ENCODE assay signal across 9 cellular contexts in genomic region chr13:110559429-110559943, GRCh38. TPM values are rescaled to one million over a fixed set of nuclear protein-coding genes. Genes with fewer than 3 reads are reported as not detected.
DNase-seq lines count a peak whose midpoint lies in the region; ATAC-seq and TF ChIP-seq lines count a peak whose summit lies in the region.
"Had no signal": no experiment of that assay in that cellular context is flagged by ENCODE, and none has a peak within 500 bp of the region (broad histone marks: within the 10 kb centered on the region; RNA-seq: fewer than 3 reads in every experiment).

No MANE protein-coding gene starts in this region.

- no peak overlapping the region for H2AFZ ChIP-seq in SK-N-SH (ENCODE audit: low read depth)

- H3K4me3 Mint-ChIP-seq in endodermal cell: peak overlapping the region; percentile 80

- peaks cover 6% of the 10 kb centered on the region for H3K27me3 Mint-ChIP-seq in endodermal cell (ENCODE audit: insufficient read depth)

- H3K27me3 ChIP-seq in SK-N-SH (ENCODE audit: insufficient read depth) (no peaks in the 10 kb centered on the region), endodermal cell (ENCODE audit: control insufficient read depth, insufficient read depth, low read length, poor library complexity, severe bottlenecking) (no peaks in the 10 kb centered on the region)

- peaks cover 19% of the 10 kb centered on the region for H3K36me3 Mint-ChIP-seq in endodermal cell (ENCODE audit: low read depth)

- H3F3A ChIP-seq in SK-N-SH (replicated peaks; ENCODE audit: insufficient read depth): peaks cover 15% of the 10 kb centered on the region

- no peaks in the 10 kb centered on the region for H3K79me2 ChIP-seq in SK-N-SH (ENCODE audit: insufficient read depth)

- TF ChIP-seq EP300 in SK-N-SH (IDR thresholded peaks at IDR 0.05; ENCODE audit: borderline replicate concordance in 1 of 2, low read depth in 1 of 2, low read length in 1 of 2): no peak

- H3K36me3 ChIP-seq in SK-N-SH (replicated peaks in 1 of 2; ENCODE audit: control insufficient read depth in 1 of 2, insufficient read depth in 2 of 2, low read length in 1 of 2): no peaks in the 10 kb centered on the region
- peaks cover 11% of the 10 kb centered on the region for H3K36me3 ChIP-seq in endodermal cell (ENCODE audit: control insufficient read depth, insufficient read depth, low read length)
- H3K36me3 ChIP-seq in urinary bladder (ENCODE audit: insufficient read depth): no peaks in the 10 kb centered on the region

- H3K27ac Mint-ChIP-seq in endodermal cell: no peak overlapping the region

- TF ChIP-seq RAD21 in SK-N-SH (IDR thresholded peaks at IDR 0.05; ENCODE audit: low read length): no peak

- peaks cover 2% of the 10 kb centered on the region for H3K9me3 Mint-ChIP-seq in endodermal cell

- peaks cover 28% of the 10 kb centered on the region for H3K4me1 Mint-ChIP-seq in endodermal cell

- 0 out of 2 replicates have a peak overlapping the region, but pooled peaks have one; percentile 84 for H3K4me2 ChIP-seq in SK-N-SH

- no peaks in the 10 kb centered on the region for H3K9me2 ChIP-seq in SK-N-SH

- no peaks in the 10 kb centered on the region for H4K20me1 ChIP-seq in SK-N-SH (ENCODE audit: insufficient read depth)

- no peaks in the 10 kb centered on the region for H3K9me3 ChIP-seq in SK-N-SH
- H3K9me3 ChIP-seq in endodermal cell (ENCODE audit: control insufficient read depth, low read length): no peaks in the 10 kb centered on the region

- H3K4me1 ChIP-seq in SK-N-SH (ENCODE audit: control insufficient read depth in 1 of 2, insufficient read depth in 2 of 2, low read depth in 1 of 2, low read length in 1 of 2) (peaks cover 0 to 7% of the 10 kb centered on the region in 2 experiments; a peak in 1 of 4 replicates), endodermal cell (ENCODE audit: control insufficient read depth, insufficient read depth, low read length) (peaks cover 3% of the 10 kb centered on the region), urinary bladder (ENCODE audit: insufficient read depth) (no peaks in the 10 kb centered on the region)

- DNase-seq in SK-N-SH: no peak
- DNase-seq in endodermal cell: no peak
- DNase-seq in mucosa of gallbladder (ENCODE audit: low spot score): peak; percentile 73
- no peak for DNase-seq in stimulated activated CD4-positive, alpha-beta T cell treated with anti-CD3 and anti-CD28 coated beads, Interleukin-4, amount 100 ng/mL, for 24 hours
- DNase-seq: NCI-H748 treated with DMSO at 0.1 percent for 48 hours had no signal

- 96% methylated on average over 10 of the region's 15 CpGs for WGBS in SK-N-SH (ENCODE audit: low lambda C conversion rate)
- WGBS in endodermal cell (ENCODE audit: insufficient coverage in 1 of 2, insufficient read length in 1 of 2), 2 experiments: 83 to 87% methylated on average over 11 to 15 of the region's 15 CpGs
- WGBS in urinary bladder: 39% methylated on average over 15 of the region's 15 CpGs

- no peak for ATAC-seq in SK-N-SH treated with all-trans-retinoic acid at 6 μM for 48 hours
- ATAC-seq in HG03520 (IDR thresholded peaks at IDR 0.05; ENCODE audit: unreplicated experiment): no peak
- ATAC-seq in HG03196 (IDR thresholded peaks at IDR 0.05; ENCODE audit: unreplicated experiment): no peak

- no peak overlapping the region for H3K9ac ChIP-seq in SK-N-SH
- H3K9ac ChIP-seq in endodermal cell (ENCODE audit: extremely low read depth, low read length, poor library complexity, severe bottlenecking): no peak overlapping the region

- CTCF ChIA-PET in SK-N-SH (lab: Yijun Ruan, JAX): interaction anchor here (1.1 to 1.3 kb wide), 2 partner anchors 19 to 508 kb away, joined by 3 read pairs; no protein-coding TSS in a partner anchor

- no peak overlapping the region for H3K4me3 ChIP-seq in SK-N-SH (ENCODE audit: low read depth in 2 of 2, low read length in 1 of 2)
- peak overlapping the region; percentile 98 for H3K4me3 ChIP-seq in endodermal cell (ENCODE audit: low read length)
- H3K4me3 ChIP-seq in urinary bladder (ENCODE audit: low read depth, low read length): peak overlapping the region; percentile 1

- TF ChIP-seq CTCF in SK-N-SH (IDR thresholded peaks at IDR 0.05) (no peak), endodermal cell (conservative IDR thresholded peaks at IDR 0.05) (no peak)

- POLR2A ChIA-PET in SK-N-SH (lab: Yijun Ruan, JAX): no interaction called here

- no peak overlapping the region for H3K27ac ChIP-seq in SK-N-SH (ENCODE audit: low read depth in 2 of 2, low read length in 1 of 2)
- no peak overlapping the region for H3K27ac ChIP-seq in endodermal cell (ENCODE audit: low read depth, low read length)
- H3K27ac ChIP-seq in urinary bladder (ENCODE audit: low read depth): peak overlapping the region; percentile 41

TF ChIP-seq in SK-N-SH, 30 proteins besides CTCF, POLR2A, EP300 and RAD21:
- TF ChIP-seq RFX5 (IDR thresholded peaks at IDR 0.05; ENCODE audit: low read length) (no peak), RCOR1 (IDR thresholded peaks at IDR 0.05; ENCODE audit: low read length) (no peak), SIN3A (IDR thresholded peaks at IDR 0.05; ENCODE audit: borderline replicate concordance, low read depth, low read length) (no peak), GATA2 (CRISPR knock-in tag; IDR thresholded peaks at IDR 0.05) (no peak), RXRA (IDR thresholded peaks at IDR 0.05; ENCODE audit: borderline replicate concordance, low read depth) (no peak), MXI1 (IDR thresholded peaks at IDR 0.05; ENCODE audit: low read depth, low read length) (no peak), MEF2A (IDR thresholded peaks at IDR 0.05; ENCODE audit: borderline replicate concordance, low read depth) (no peak), EZH2phosphoT487 (IDR thresholded peaks at IDR 0.05; ENCODE audit: borderline replicate concordance, low read depth) (no peak), FOSL2 (IDR thresholded peaks at IDR 0.05; ENCODE audit: borderline replicate concordance, low read depth) (no peak)

TF ChIP-seq in SK-N-SH treated with all-trans-retinoic acid at 6 μM for 48 hours, 23 proteins besides CTCF, POLR2A, EP300 and RAD21:
- TF ChIP-seq TSHZ2 (CRISPR knock-in tag; IDR thresholded peaks at IDR 0.05) (no peak), CSRNP3 (CRISPR knock-in tag; IDR thresholded peaks at IDR 0.05) (no peak), ZC3H10 (CRISPR knock-in tag; IDR thresholded peaks at IDR 0.05) (no peak)

RNA-seq across cellular contexts. Expression of gene RAB20, which starts 2.0 kb away (rescaled TPM):
- polyA plus RNA-seq in SK-N-SH (2012; rRNA removed) (4.9 and 5.2 TPM in 2 replicates), urinary bladder (21.0 TPM)
- 4.8 and 5.3 TPM in 2 replicates for polyA plus RNA-seq in SK-N-SH (2012; cell fraction: cytosol; rRNA removed)
- 2.7 and 3.6 TPM in 2 replicates for polyA plus RNA-seq in SK-N-SH (2012; cell fraction: nucleus; rRNA removed)
- total RNA-seq in endodermal cell (10 to 100 TPM; 12.6 to 14.2 TPM), mucosa of gallbladder (41.1 TPM), urinary bladder (9.6 TPM)
- polyA plus RNA-seq in endodermal cell (2013, experiment 1 of 2): 5.4 TPM
- polyA plus RNA-seq in endodermal cell (2013, experiment 2 of 2): 6.1 TPM

RNA-seq across cellular contexts. Expression of gene NAXD, which starts 55.9 kb away (rescaled TPM):
- polyA plus RNA-seq in SK-N-SH (2012; rRNA removed): 32.4 and 39.8 TPM in 2 replicates
- 19.9 and 25.5 TPM in 2 replicates for polyA plus RNA-seq in SK-N-SH (2012; cell fraction: cytosol; rRNA removed)
- polyA plus RNA-seq in SK-N-SH (2012; cell fraction: nucleus; rRNA removed): 97.8 and 104 TPM in 2 replicates
- 10 to 100 TPM; 31.3 to 33.4 TPM for total RNA-seq in endodermal cell
- 23.2 TPM for polyA plus RNA-seq in endodermal cell (2013, experiment 1 of 2)
- 22.0 TPM for polyA plus RNA-seq in endodermal cell (2013, experiment 2 of 2)
- total RNA-seq in mucosa of gallbladder: 62.7 TPM
- total RNA-seq in urinary bladder: 19.9 TPM
- 40.2 TPM for polyA plus RNA-seq in urinary bladder

Comparison
In these comparisons a context has a peak if more than half of its experiments do, and no peak if none do; other contexts are left out.
1. H3K4me3 ChIP-seq: peak in endodermal cell (single experiment) and urinary bladder (single experiment); none in SK-N-SH (0 of 2).